In the genomic region with DNA sequence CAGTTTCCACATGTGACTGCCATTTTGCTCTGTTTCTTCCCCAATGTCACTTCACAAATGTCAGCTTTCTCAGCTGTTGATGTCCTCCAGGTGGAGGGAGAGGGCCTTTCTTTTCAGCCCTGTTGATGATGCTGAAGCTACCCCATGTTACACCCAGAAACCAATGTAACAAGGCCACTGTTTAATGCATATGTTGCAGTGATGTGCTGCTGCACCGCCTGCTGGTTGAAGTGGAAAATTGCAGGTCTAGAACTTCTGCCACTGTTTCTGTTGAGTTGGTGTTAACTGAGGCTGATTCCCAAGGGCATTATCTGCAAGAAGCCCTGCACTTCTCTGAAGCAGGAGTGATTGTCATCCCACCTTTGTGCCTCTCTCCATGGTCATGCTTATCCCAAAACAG, we compare ENCODE assay signal across 9 cellular contexts.
A peak's percentile ranks its signal among the peaks of the same experiment; 100 is the strongest.
DNase-seq lines count a peak whose midpoint lies in the region; ATAC-seq, FAIRE-seq and TF ChIP-seq lines count a peak whose summit lies in the region.
"Had no signal": no experiment of that assay in that cellular context is flagged by ENCODE, and none has a peak within 500 bp of the region (broad histone marks: within the 10 kb centered on the region; RNA-seq: fewer than 3 reads in every experiment).

No MANE protein-coding gene starts in this region.

- intact Hi-C loops in OCI-LY7 (cut with micrococcal nuclease; ENCODE audit: unreplicated experiment) (no loop called here), testis (cut with DNase I; ENCODE audit: low total_unique reads) (no loop called here)
- intact Hi-C loops in CD8-positive, alpha-beta T cell (cut with DNase I, micrococcal nuclease), result no loop called here

- no TSS peak for BruUV-seq in OCI-LY7 (replicated peaks; lab: Mats Ljungman, UMichigan)

- H3K4me1 Mint-ChIP-seq in activated naive CD4-positive, alpha-beta T cell treated with anti-CD3 and anti-CD28 coated beads, Interleukin-2, amount 10 ng/mL, durations not matched to agents 7 days and 5 days, result no peaks in the 10 kb centered on the region
- no peaks in the 10 kb centered on the region for H3K4me1 Mint-ChIP-seq in CD8-positive, alpha-beta T cell (ENCODE audit: low read depth)
- H3K4me1 Mint-ChIP-seq: activated naive CD8-positive, alpha-beta T cell treated with anti-CD3 and anti-CD28 coated beads for 36 hours had no signal

- TF ChIP-seq POLR2A in testis (IDR thresholded peaks at IDR 0.05), result no peak

- CTCF ChIA-PET in activated naive CD4-positive, alpha-beta T cell treated with anti-CD3 and anti-CD28 coated beads, Interleukin-2, amount 10 ng/mL, durations not matched to agents 7 days and 5 days (lab: Charles Lee), result no interaction called here
- CTCF ChIA-PET in OCI-LY7 (lab: Charles Lee; ENCODE audit: unreplicated experiment), result no interaction called here
- CTCF ChIA-PET in CD8-positive, alpha-beta T cell (lab: Charles Lee), result no interaction called here

- peaks cover 30% of the 10 kb centered on the region for H3K9me3 Mint-ChIP-seq in activated naive CD4-positive, alpha-beta T cell treated with anti-CD3 and anti-CD28 coated beads, Interleukin-2, amount 10 ng/mL, durations not matched to agents 7 days and 5 days
- peaks cover 24% of the 10 kb centered on the region for H3K9me3 Mint-ChIP-seq in CD8-positive, alpha-beta T cell

- H3K4me3 ChIP-seq in OCI-LY7 (ENCODE audit: low read depth, low read length, poor library complexity, severe bottlenecking) (no peak overlapping the region), fibroblast of lung (replicated peaks in 1 of 4; ENCODE audit: control extremely low read depth in 1 of 4, insufficient read depth in 1 of 4, low read depth in 3 of 4, low read length in 4 of 4) (no peak overlapping the region), testis (no peak overlapping the region)
- no peak overlapping the region for H3K4me3 ChIP-seq in CD8-positive, alpha-beta T cell (ENCODE audit: low read depth, low read length)

- no peaks in the 10 kb centered on the region for H3K4me1 ChIP-seq in OCI-LY7 (ENCODE audit: insufficient read depth, low read length, poor library complexity, severe bottlenecking)
- peaks cover 2% of the 10 kb centered on the region for H3K4me1 ChIP-seq in fibroblast of lung (ENCODE audit: control insufficient read depth, extremely low read depth, insufficient read depth, low read length)
- no peaks in the 10 kb centered on the region for H3K4me1 ChIP-seq in testis
- no peaks in the 10 kb centered on the region for H3K4me1 ChIP-seq in CD8-positive, alpha-beta T cell (ENCODE audit: insufficient read depth, low read length)

- H3K9me2 ChIP-seq in OCI-LY7 (ENCODE audit: insufficient read depth, low read length), result no peaks in the 10 kb centered on the region

- peak; percentile 38 for DNase-seq in activated naive CD4-positive, alpha-beta T cell treated with anti-CD3 and anti-CD28 coated beads, Interleukin-2, amount 10 ng/mL, durations not matched to agents 7 days and 5 days
- no peak for DNase-seq in activated naive CD4-positive, alpha-beta T cell treated with Interleukin-2 at 50 U/mL for 16 hours
- DNase-seq in OCI-LY7 (ENCODE audit: low spot score) (peak; percentile 13), fibroblast of lung (ENCODE audit: low read depth in 2 of 2) (peak in 1 of 2 donors; percentile 34), testis (no peak), HTR-8/SVneo (ENCODE audit: insufficient read length, low spot score) (no peak)
- no peak for DNase-seq in CD8-positive, alpha-beta T cell
- DNase-seq: activated naive CD8-positive, alpha-beta T cell treated with anti-CD3 and anti-CD28 coated beads for 36 hours had no signal

- FAIRE-seq in HTR-8/SVneo (lab: Jason Lieb, UNC), result no peak

- no peak overlapping the region for H3K9ac ChIP-seq in fibroblast of lung (ENCODE audit: insufficient read depth, low read length)

- H3K9me3 ChIP-seq in OCI-LY7 (ENCODE audit: low read length), result no peaks in the 10 kb centered on the region
- H3K9me3 ChIP-seq in fibroblast of lung (ENCODE audit: control insufficient read depth, insufficient read depth, low read depth, low read length), result no peaks in the 10 kb centered on the region
- H3K9me3 ChIP-seq in testis, result no peaks in the 10 kb centered on the region
- H3K9me3 ChIP-seq in CD8-positive, alpha-beta T cell (ENCODE audit: low read length), result no peaks in the 10 kb centered on the region

- no peaks in the 10 kb centered on the region for H4K20me1 ChIP-seq in OCI-LY7 (ENCODE audit: insufficient read depth, low read length)
- H4K20me1 ChIP-seq in fibroblast of lung (ENCODE audit: control insufficient read depth, extremely low read depth, insufficient read depth, low read length), result no peaks in the 10 kb centered on the region

- H3K27me3 Mint-ChIP-seq in activated naive CD4-positive, alpha-beta T cell treated with anti-CD3 and anti-CD28 coated beads, Interleukin-2, amount 10 ng/mL, durations not matched to agents 7 days and 5 days, result no peaks in the 10 kb centered on the region
- H3K27me3 Mint-ChIP-seq in CD8-positive, alpha-beta T cell (ENCODE audit: low read depth), result no peaks in the 10 kb centered on the region
- H3K27me3 Mint-ChIP-seq: activated naive CD8-positive, alpha-beta T cell treated with anti-CD3 and anti-CD28 coated beads for 36 hours had no signal

- H2AFZ ChIP-seq in OCI-LY7 (ENCODE audit: low read length) (no peak overlapping the region), fibroblast of lung (ENCODE audit: low read length) (no peak overlapping the region)

- no peak overlapping the region for H3K4me3 Mint-ChIP-seq in activated naive CD4-positive, alpha-beta T cell treated with anti-CD3 and anti-CD28 coated beads, Interleukin-2, amount 10 ng/mL, durations not matched to agents 7 days and 5 days
- H3K4me3 Mint-ChIP-seq in CD8-positive, alpha-beta T cell, result no peak overlapping the region
- H3K4me3 Mint-ChIP-seq: activated naive CD8-positive, alpha-beta T cell treated with anti-CD3 and anti-CD28 coated beads for 36 hours had no signal

- H3K4me2 ChIP-seq in OCI-LY7 (ENCODE audit: low read length) (no peak overlapping the region), fibroblast of lung (ENCODE audit: extremely low read depth, insufficient read depth, low read length) (no peak overlapping the region)

- peaks cover 27% of the 10 kb centered on the region for H3K36me3 Mint-ChIP-seq in activated naive CD4-positive, alpha-beta T cell treated with anti-CD3 and anti-CD28 coated beads, Interleukin-2, amount 10 ng/mL, durations not matched to agents 7 days and 5 days
- peaks cover 39% of the 10 kb centered on the region for H3K36me3 Mint-ChIP-seq in CD8-positive, alpha-beta T cell

- no peaks in the 10 kb centered on the region for H3K36me3 ChIP-seq in OCI-LY7 (ENCODE audit: insufficient read depth, low read length)
- no peaks in the 10 kb centered on the region for H3K36me3 ChIP-seq in fibroblast of lung (ENCODE audit: control insufficient read depth, insufficient read depth, low read length)
- no peaks in the 10 kb centered on the region for H3K36me3 ChIP-seq in testis (ENCODE audit: low read depth, missing control alignments)
- H3K36me3 ChIP-seq in CD8-positive, alpha-beta T cell (ENCODE audit: insufficient read depth, low read length), result no peaks in the 10 kb centered on the region

- no peak overlapping the region for H3K27ac Mint-ChIP-seq in activated naive CD4-positive, alpha-beta T cell treated with anti-CD3 and anti-CD28 coated beads, Interleukin-2, amount 10 ng/mL, durations not matched to agents 7 days and 5 days
- H3K27ac Mint-ChIP-seq in CD8-positive, alpha-beta T cell, result no peak overlapping the region
- H3K27ac Mint-ChIP-seq: activated naive CD8-positive, alpha-beta T cell treated with anti-CD3 and anti-CD28 coated beads for 36 hours had no signal

- no peak for ATAC-seq in CD8-positive, alpha-beta T cell
- no peak for ATAC-seq in HG02870 (IDR thresholded peaks at IDR 0.05; ENCODE audit: unreplicated experiment)

- WGBS in testis, 2 donors, result 27 to 38% methylated on average over 1 of the region's 1 CpG

- POLR2A ChIA-PET in OCI-LY7 (lab: Charles Lee), result no interaction called here
- POLR2A ChIA-PET in CD8-positive, alpha-beta T cell (lab: Charles Lee), result no interaction called here

- H3K79me2 ChIP-seq in OCI-LY7 (ENCODE audit: insufficient read depth, low read depth, low read length) (no peaks in the 10 kb centered on the region), fibroblast of lung (ENCODE audit: control insufficient read depth, insufficient read depth, low read length) (no peaks in the 10 kb centered on the region)

- peak; percentile 75 for TF ChIP-seq CTCF in OCI-LY7 (conservative IDR thresholded peaks at IDR 0.05; ENCODE audit: low read length)
- peak; percentile 61 to 74 for TF ChIP-seq CTCF in fibroblast of lung (conservative IDR thresholded peaks at IDR 0.05 in 1 of 2, IDR thresholded peaks at IDR 0.05 in 1 of 2; ENCODE audit: low read depth in 1 of 2, low read length in 2 of 2)
- peak; percentile 36 to 70 (median 57) for TF ChIP-seq CTCF in testis (IDR thresholded peaks at IDR 0.05)
- TF ChIP-seq CTCF in CD8-positive, alpha-beta T cell (IDR thresholded peaks at IDR 0.05), result no peak

- H3K27ac ChIP-seq in OCI-LY7 (ENCODE audit: low read depth, low read length, poor library complexity, severe bottlenecking) (no peak overlapping the region), fibroblast of lung (ENCODE audit: insufficient read depth, low read length) (no peak overlapping the region), testis (no peak overlapping the region)
- no peak overlapping the region for H3K27ac ChIP-seq in CD8-positive, alpha-beta T cell (ENCODE audit: low read depth, low read length)

- no peaks in the 10 kb centered on the region for H3K27me3 ChIP-seq in fibroblast of lung (ENCODE audit: control insufficient read depth, insufficient read depth, low read length)
- H3K27me3 ChIP-seq in testis, result no peaks in the 10 kb centered on the region
- no peaks in the 10 kb centered on the region for H3K27me3 ChIP-seq in CD8-positive, alpha-beta T cell (ENCODE audit: insufficient read depth, low read length)

Comparison
In these comparisons a context has a peak if more than half of its experiments do, and no peak if none do; other contexts are left out.
1. DNase-seq: peak in activated naive CD4-positive, alpha-beta T cell treated with anti-CD3 and anti-CD28 coated beads, Interleukin-2, amount 10 ng/mL, durations not matched to agents 7 days and 5 days (single experiment) and OCI-LY7 (single experiment); none in activated naive CD4-positive, alpha-beta T cell treated with Interleukin-2 at 50 U/mL for 16 hours (single experiment), testis (single experiment), HTR-8/SVneo (single experiment) and CD8-positive, alpha-beta T cell (0 of 7).